ENCODE assay signal across 9 cellular contexts in genomic region chr9:98121096-98121495, GRCh38. TPM values are rescaled to one million over a fixed set of nuclear protein-coding genes. Genes with fewer than 3 reads are reported as not detected.
DNase-seq lines count a peak whose midpoint lies in the region; ATAC-seq and TF ChIP-seq lines count a peak whose summit lies in the region.
"Had no signal": no experiment of that assay in that cellular context is flagged by ENCODE, and none has a peak within 500 bp of the region (broad histone marks: within the 10 kb centered on the region; RNA-seq: fewer than 3 reads in every experiment).

No MANE protein-coding gene starts in this region.

- H3K9me3 ChIP-seq in SK-N-SH (no peaks in the 10 kb centered on the region), esophagus squamous epithelium (no peaks in the 10 kb centered on the region), upper lobe of right lung (no peaks in the 10 kb centered on the region)

- no peak overlapping the region for H3K4me2 ChIP-seq in SK-N-SH

- H3K27me3 ChIP-seq in SK-N-SH (ENCODE audit: insufficient read depth) (no peaks in the 10 kb centered on the region), esophagus squamous epithelium (no peaks in the 10 kb centered on the region), upper lobe of right lung (no peaks in the 10 kb centered on the region)

- H3K36me3 Mint-ChIP-seq in activated naive CD4-positive, alpha-beta T cell treated with anti-CD3 and anti-CD28 coated beads, Interleukin-2, amount 10 ng/mL, durations not matched to agents 7 days and 5 days = peaks cover 24% of the 10 kb centered on the region

- no peak overlapping the region for H3K4me3 Mint-ChIP-seq in activated naive CD4-positive, alpha-beta T cell treated with anti-CD3 and anti-CD28 coated beads, Interleukin-2, amount 10 ng/mL, durations not matched to agents 7 days and 5 days

- intact Hi-C loops in esophagus squamous epithelium (cut with DNase I) (no loop called here), upper lobe of right lung (cut with DNase I) (no loop called here)

- TF ChIP-seq RAD21 in SK-N-SH (IDR thresholded peaks at IDR 0.05; ENCODE audit: low read length) = peak; percentile 46

- H3K4me3 ChIP-seq in SK-N-SH (ENCODE audit: low read depth in 2 of 2, low read length in 1 of 2) = no peak overlapping the region
- no peak overlapping the region for H3K4me3 ChIP-seq in esophagus squamous epithelium
- no peak overlapping the region for H3K4me3 ChIP-seq in upper lobe of right lung

- peaks cover 0 to 30% of the 10 kb centered on the region in 2 experiments; a peak in 3 of 4 replicates for H3K4me1 ChIP-seq in SK-N-SH (ENCODE audit: control insufficient read depth in 1 of 2, insufficient read depth in 2 of 2, low read depth in 1 of 2, low read length in 1 of 2)
- peaks cover 6 to 60% (median 28%) of the 10 kb centered on the region in 3 donors for H3K4me1 ChIP-seq in esophagus squamous epithelium
- peaks cover 15% of the 10 kb centered on the region for H3K4me1 ChIP-seq in upper lobe of right lung

- H3K9me3 Mint-ChIP-seq in activated naive CD4-positive, alpha-beta T cell treated with anti-CD3 and anti-CD28 coated beads, Interleukin-2, amount 10 ng/mL, durations not matched to agents 7 days and 5 days = no peaks in the 10 kb centered on the region

- POLR2A ChIA-PET in SK-N-SH (lab: Yijun Ruan, JAX) = no interaction called here

- no peak for TF ChIP-seq EP300 in SK-N-SH (IDR thresholded peaks at IDR 0.05; ENCODE audit: borderline replicate concordance in 1 of 2, low read depth in 1 of 2, low read length in 1 of 2)

- no peak for TF ChIP-seq POLR2A in esophagus squamous epithelium (IDR thresholded peaks at IDR 0.05)

- H3K9ac ChIP-seq in SK-N-SH = no peak overlapping the region

- no peaks in the 10 kb centered on the region for H3K36me3 ChIP-seq in SK-N-SH (replicated peaks in 1 of 2; ENCODE audit: control insufficient read depth in 1 of 2, insufficient read depth in 2 of 2, low read length in 1 of 2)
- H3K36me3 ChIP-seq in esophagus squamous epithelium = peaks cover 0 to 40% (median 0%) of the 10 kb centered on the region in 3 donors
- H3K36me3 ChIP-seq in upper lobe of right lung = no peaks in the 10 kb centered on the region

- H3K4me1 Mint-ChIP-seq in activated naive CD4-positive, alpha-beta T cell treated with anti-CD3 and anti-CD28 coated beads, Interleukin-2, amount 10 ng/mL, durations not matched to agents 7 days and 5 days = peaks cover 51% of the 10 kb centered on the region

- TF ChIP-seq CTCF in SK-N-SH (IDR thresholded peaks at IDR 0.05) (no peak), esophagus squamous epithelium (IDR thresholded peaks at IDR 0.05) (peak in 4 of 6 experiments; percentile 31 to 52 (median 34)), upper lobe of right lung (IDR thresholded peaks at IDR 0.05) (peak; percentile 23)

- CTCF ChIA-PET in activated naive CD4-positive, alpha-beta T cell treated with anti-CD3 and anti-CD28 coated beads, Interleukin-2, amount 10 ng/mL, durations not matched to agents 7 days and 5 days (lab: Charles Lee) = interaction anchor here (2.5 to 5.3 kb wide), 2 partner anchors 19 to 142 kb away, joined by 8 to 24 read pairs; no protein-coding TSS in a partner anchor
- CTCF ChIA-PET in SK-N-SH (lab: Yijun Ruan, JAX) = interaction anchor here (0.7 to 1.5 kb wide), 8 partner anchors 11 to 94 kb away, joined by 3 to 4 read pairs (median 3); no protein-coding TSS in a partner anchor

- H2AFZ ChIP-seq in SK-N-SH (ENCODE audit: low read depth) = no peak overlapping the region

- WGBS in SK-N-SH (ENCODE audit: low lambda C conversion rate) = 12% methylated on average over 3 of the region's 3 CpGs
- WGBS in esophagus squamous epithelium, 2 donors = 17 to 27% methylated on average over 3 of the region's 3 CpGs

- no peaks in the 10 kb centered on the region for H3K79me2 ChIP-seq in SK-N-SH (ENCODE audit: insufficient read depth)

- H4K20me1 ChIP-seq in SK-N-SH (ENCODE audit: insufficient read depth) = no peaks in the 10 kb centered on the region

- no peak for DNase-seq in activated naive CD4-positive, alpha-beta T cell treated with anti-CD3 and anti-CD28 coated beads, Interleukin-2, amount 10 ng/mL, durations not matched to agents 7 days and 5 days
- no peak for DNase-seq in activated naive CD4-positive, alpha-beta T cell treated with Interleukin-2 at 50 U/mL for 16 hours
- DNase-seq in SK-N-SH (no peak), esophagus squamous epithelium (lab: John Stamatoyannopoulos, UW) (no peak), upper lobe of right lung (no peak), NCI-H226 (no peak)
- DNase-seq: NCI-H510A had no signal

- ATAC-seq in upper lobe of right lung (no peak), HG02884 (IDR thresholded peaks at IDR 0.05; ENCODE audit: unreplicated experiment) (no peak), HG03280 (IDR thresholded peaks at IDR 0.05; ENCODE audit: unreplicated experiment) (no peak)

- no peaks in the 10 kb centered on the region for H3F3A ChIP-seq in SK-N-SH (replicated peaks; ENCODE audit: insufficient read depth)

- H3K9me2 ChIP-seq in SK-N-SH = no peaks in the 10 kb centered on the region

- no peaks in the 10 kb centered on the region for H3K27me3 Mint-ChIP-seq in activated naive CD4-positive, alpha-beta T cell treated with anti-CD3 and anti-CD28 coated beads, Interleukin-2, amount 10 ng/mL, durations not matched to agents 7 days and 5 days

- H3K27ac Mint-ChIP-seq in activated naive CD4-positive, alpha-beta T cell treated with anti-CD3 and anti-CD28 coated beads, Interleukin-2, amount 10 ng/mL, durations not matched to agents 7 days and 5 days = peak overlapping the region; percentile 88

- H3K27ac ChIP-seq in SK-N-SH (ENCODE audit: low read depth in 2 of 2, low read length in 1 of 2) (no peak overlapping the region), esophagus squamous epithelium (peak overlapping the region in 3 of 4 donors; percentile 89 to 94 (median 89)), upper lobe of right lung (peak overlapping the region; percentile 59)

TF ChIP-seq in SK-N-SH, 30 proteins besides CTCF, POLR2A, EP300 and RAD21:
- TF ChIP-seq SMC3 (IDR thresholded peaks at IDR 0.05; ENCODE audit: low read depth, low read length) (0 out of 2 replicates have a peak, but pooled peaks have one; percentile 6), SIN3A (IDR thresholded peaks at IDR 0.05; ENCODE audit: borderline replicate concordance, low read depth, low read length) (no peak)
- TF ChIP-seq, protein P1, sequence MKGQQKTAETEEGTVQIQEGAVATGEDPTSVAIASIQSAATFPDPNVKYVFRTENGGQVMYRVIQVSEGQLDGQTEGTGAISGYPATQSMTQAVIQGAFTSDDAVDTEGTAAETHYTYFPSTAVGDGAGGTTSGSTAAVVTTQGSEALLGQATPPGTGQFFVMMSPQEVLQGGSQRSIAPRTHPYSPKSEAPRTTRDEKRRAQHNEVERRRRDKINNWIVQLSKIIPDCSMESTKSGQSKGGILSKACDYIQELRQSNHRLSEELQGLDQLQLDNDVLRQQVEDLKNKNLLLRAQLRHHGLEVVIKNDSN (IDR thresholded peaks at IDR 0.05; ENCODE audit: borderline replicate concordance, low read depth) = no peak

RNA-seq across cellular contexts. Expression of gene TRIM14, which starts 2.1 kb away (rescaled TPM):
- 13.4 and 15.3 TPM in 2 replicates for polyA plus RNA-seq in SK-N-SH (2012; rRNA removed)
- 10.7 and 16.1 TPM in 2 replicates for polyA plus RNA-seq in SK-N-SH (2012; cell fraction: cytosol; rRNA removed)
- polyA plus RNA-seq in SK-N-SH (2012; cell fraction: nucleus; rRNA removed) = 18.3 and 19.3 TPM in 2 replicates
- total RNA-seq in esophagus squamous epithelium (10 to 100 TPM; 21.0 to 39.2 (median 31.6) TPM), upper lobe of right lung (38.7 TPM)

Comparison
In these comparisons a context has a peak if more than half of its experiments do, and no peak if none do; other contexts are left out.
1. H3K27ac ChIP-seq: peak in esophagus squamous epithelium (3 of 4) and upper lobe of right lung (single experiment); none in SK-N-SH (0 of 2).